In genomic region chr12:6345319-6346071, GRCh38 we compare ENCODE assay signal across 8 cellular contexts. TPM values are rescaled to one million over a fixed set of nuclear protein-coding genes. Genes with fewer than 3 reads are reported as not detected.
DNase-seq lines count a peak whose midpoint lies in the region; ATAC-seq and TF ChIP-seq lines count a peak whose summit lies in the region.

No MANE protein-coding gene starts in this region.

- H3K36me3 ChIP-seq in gastroesophageal sphincter = no peaks in the 10 kb centered on the region

- H3K27ac Mint-ChIP-seq in activated T-cell treated with anti-CD3 and anti-CD28 coated beads, Interleukin-2, amount 50 U/mL, for 24 hours = peak overlapping the region; percentile 69

- no peaks in the 10 kb centered on the region for H3K9me3 Mint-ChIP-seq in activated T-cell treated with anti-CD3 and anti-CD28 coated beads, Interleukin-2, amount 50 U/mL, for 24 hours

- peaks cover 50% of the 10 kb centered on the region for H3K4me1 Mint-ChIP-seq in activated T-cell treated with anti-CD3 and anti-CD28 coated beads, Interleukin-2, amount 50 U/mL, for 24 hours (ENCODE audit: low read depth)

- no peak for TF ChIP-seq CTCF in gastroesophageal sphincter (IDR thresholded peaks at IDR 0.05)

- H3K4me3 ChIP-seq in gastroesophageal sphincter = no peak overlapping the region

- H3K9me3 ChIP-seq in gastroesophageal sphincter = no peaks in the 10 kb centered on the region

- no peaks in the 10 kb centered on the region for H3K27me3 ChIP-seq in gastroesophageal sphincter

- TF ChIP-seq POLR2A in gastroesophageal sphincter (IDR thresholded peaks at IDR 0.05) = no peak

- 47 to 59% methylated on average over 6 to 9 of the region's 9 CpGs for WGBS in gastroesophageal sphincter (ENCODE audit: low coverage in 1 of 2), 2 donors

- H3K4me1 ChIP-seq in gastroesophageal sphincter = peaks cover 3 to 66% (median 23%) of the 10 kb centered on the region in 3 donors

- peak overlapping the region in 3 of 4 donors; percentile 75 to 81 (median 78) for H3K27ac ChIP-seq in gastroesophageal sphincter

- ATAC-seq in gastroesophageal sphincter = no peak

- no peak overlapping the region for H3K4me3 Mint-ChIP-seq in activated T-cell treated with anti-CD3 and anti-CD28 coated beads, Interleukin-2, amount 50 U/mL, for 24 hours

- TF ChIP-seq EP300 in gastroesophageal sphincter (IDR thresholded peaks at IDR 0.05) = no peak

- H3K27me3 Mint-ChIP-seq in activated T-cell treated with anti-CD3 and anti-CD28 coated beads, Interleukin-2, amount 50 U/mL, for 24 hours = no peaks in the 10 kb centered on the region

- peaks cover 4% of the 10 kb centered on the region for H3K36me3 Mint-ChIP-seq in activated T-cell treated with anti-CD3 and anti-CD28 coated beads, Interleukin-2, amount 50 U/mL, for 24 hours (ENCODE audit: low read depth)

- peak; percentile 41 for DNase-seq in activated naive CD4-positive, alpha-beta T cell treated with Interleukin-2 at 50 U/mL for 16 hours
- DNase-seq in activated naive CD4-positive, alpha-beta T cell (lab: John Stamatoyannopoulos, UW) = no peak
- no peak for DNase-seq in activated T-cell treated with anti-CD3 and anti-CD28 coated beads, Interleukin-2, amount 50 U/mL, for 24 hours
- peak; percentile 74 for DNase-seq in stimulated activated CD8-positive, alpha-beta memory T cell treated with anti-CD3 and anti-CD28 coated beads, Interleukin-4, amount 100 ng/mL, for 48 hours
- DNase-seq in NCI-H1417 (lab: John Stamatoyannopoulos, UW) = no peak
- DNase-seq in ecto neural progenitor cell (ENCODE audit: low spot score) = no peak
- DNase-seq in NCI-H2227 treated with DMSO at 0.1 percent for 48 hours (lab: John Stamatoyannopoulos, UW) = no peak

RNA-seq across cellular contexts. Expression of gene TNFRSF1A, which starts 3.6 kb away (rescaled TPM):
- total RNA-seq in gastroesophageal sphincter = 100 to 1,000 TPM; 150 to 356 (median 227) TPM

RNA-seq across cellular contexts. Expression of gene SCNN1A, which starts 29.9 kb away (rescaled TPM):
- 10 to 100 TPM in 1 of 4 donors, 1 to 10 TPM in 1, under 1 TPM in 1, not detected in 1; 0.62 to 19.9 (median 5.2) TPM for total RNA-seq in gastroesophageal sphincter

RNA-seq across cellular contexts. Expression of gene PLEKHG6, which starts 35.0 kb away (rescaled TPM):
- 10 to 100 TPM in 1 of 4 donors, 1 to 10 TPM in 1, under 1 TPM in 2; 0.35 to 44.5 (median 1.3) TPM for total RNA-seq in gastroesophageal sphincter

RNA-seq across cellular contexts. Expression of gene LTBR, which starts 38.5 kb away (rescaled TPM):
- 100 to 1,000 TPM in 3 of 4 donors, 10 to 100 TPM in 1; 86.5 to 139 (median 119) TPM for total RNA-seq in gastroesophageal sphincter

Comparison
In these comparisons a context has a peak if more than half of its experiments do, and no peak if none do; other contexts are left out.
1. DNase-seq: peak in activated naive CD4-positive, alpha-beta T cell treated with Interleukin-2 at 50 U/mL for 16 hours (single experiment) and stimulated activated CD8-positive, alpha-beta memory T cell treated with anti-CD3 and anti-CD28 coated beads, Interleukin-4, amount 100 ng/mL, for 48 hours (single experiment); none in activated naive CD4-positive, alpha-beta T cell (0 of 4), activated T-cell treated with anti-CD3 and anti-CD28 coated beads, Interleukin-2, amount 50 U/mL, for 24 hours (single experiment), NCI-H1417 (0 of 3), ecto neural progenitor cell (single experiment) and NCI-H2227 treated with DMSO at 0.1 percent for 48 hours (single experiment).